ENCODE assay signal across 31 cellular contexts in the genomic region with DNA sequence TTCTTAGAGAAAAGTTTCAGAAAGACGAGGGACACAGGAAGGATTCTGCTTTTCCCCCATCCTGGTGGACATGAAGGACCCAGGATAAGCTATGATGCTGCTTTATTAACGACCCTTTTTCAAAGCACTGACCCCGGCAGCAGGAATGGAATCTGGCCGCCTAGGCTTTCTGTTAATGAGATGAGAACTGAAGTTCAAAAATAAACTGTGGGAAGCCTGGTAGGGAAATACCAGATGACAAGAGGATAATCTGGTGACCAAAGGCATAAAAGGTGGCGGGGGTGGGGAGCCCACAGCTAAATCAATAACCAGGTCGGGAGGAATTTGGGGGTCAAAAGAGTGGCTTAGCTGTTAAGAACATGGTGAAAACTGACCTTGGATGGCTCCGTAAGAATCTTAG.
DNase-seq lines count a peak whose midpoint lies in the region; ATAC-seq and TF ChIP-seq lines count a peak whose summit lies in the region.
"Had no signal": no experiment of that assay in that cellular context is flagged by ENCODE, and none has a peak within 500 bp of the region (broad histone marks: within the 10 kb centered on the region; RNA-seq: fewer than 3 reads in every experiment).

No MANE protein-coding gene starts in this region.

- H3K36me3 ChIP-seq in cardiac muscle cell: no peaks in the 10 kb centered on the region
- H3K36me3 ChIP-seq in heart left ventricle: no peaks in the 10 kb centered on the region
- no peaks in the 10 kb centered on the region for H3K36me3 ChIP-seq in upper lobe of left lung
- H3K36me3 ChIP-seq: colonic mucosa, left lung, right lobe of liver, transverse colon had no signal

- no peaks in the 10 kb centered on the region for H3K27me3 ChIP-seq in cardiac muscle cell
- H3K27me3 ChIP-seq in heart left ventricle: no peaks in the 10 kb centered on the region
- no peaks in the 10 kb centered on the region for H3K27me3 ChIP-seq in upper lobe of left lung
- H3K27me3 ChIP-seq: colonic mucosa, left lung, right lobe of liver, transverse colon had no signal

- H3K27ac Mint-ChIP-seq in activated B cell treated with CpG ODN at 0.5 μM for 24 hours: peak overlapping the region; percentile 53
- H3K27ac Mint-ChIP-seq in neural crest cell (ENCODE audit: unreplicated experiment): no peak overlapping the region
- H3K27ac Mint-ChIP-seq in activated T-cell treated with anti-CD3 and anti-CD28 coated beads, Interleukin-2, amount 50 U/mL, for 72 hours: no peak overlapping the region
- H3K27ac Mint-ChIP-seq: activated CD4-positive, alpha-beta T cell treated with anti-CD3 and anti-CD28 coated beads, Interleukin-2, amount 10 ng/mL, durations not matched to agents 24 days and 14 days; activated naive CD8-positive, alpha-beta T cell treated with anti-CD3 and anti-CD28 coated beads for 36 hours; activated T-cell treated with anti-CD3 and anti-CD28 coated beads, Interleukin-2, amount 50 U/mL, for 24 hours had no signal

- 48 to 55% (median 52%) methylated on average over 7 of the region's 7 CpGs for WGBS in heart left ventricle, 4 donors
- WGBS in upper lobe of left lung, 2 donors: 77 to 80% methylated on average over 7 of the region's 7 CpGs

- ATAC-seq in heart left ventricle (no peak), activated B cell treated with CpG ODN at 0.5 μM for 24 hours (ENCODE audit: low read depth) (no peak), upper lobe of left lung (ENCODE audit: low FRiP score in 2 of 2) (no peak)
- ATAC-seq in activated T-cell treated with anti-CD3 and anti-CD28 coated beads, Interleukin-2, amount 50 U/mL, for 72 hours (replicated peaks in 1 of 2): no peak
- ATAC-seq: left lung, right lobe of liver, SK-N-SH treated with all-trans-retinoic acid at 6 μM for 48 hours had no signal

- POLR2A ChIA-PET in activated B cell treated with CpG ODN at 0.5 μM for 24 hours (lab: Charles Lee): interaction anchor here (0.6 to 4.0 kb wide), 3 partner anchors 10 to 77 kb away, joined by 5 to 46 read pairs (median 29); no protein-coding TSS in a partner anchor

- H3K4me3 Mint-ChIP-seq in activated B cell treated with CpG ODN at 0.5 μM for 24 hours (no peak overlapping the region), neural crest cell (peak overlapping the region; percentile 9)
- H3K4me3 Mint-ChIP-seq in activated T-cell treated with anti-CD3 and anti-CD28 coated beads, Interleukin-2, amount 50 U/mL, for 72 hours: no peak overlapping the region
- H3K4me3 Mint-ChIP-seq: activated CD4-positive, alpha-beta T cell treated with anti-CD3 and anti-CD28 coated beads, Interleukin-2, amount 10 ng/mL, durations not matched to agents 24 days and 14 days; activated naive CD8-positive, alpha-beta T cell treated with anti-CD3 and anti-CD28 coated beads for 36 hours; activated T-cell treated with anti-CD3 and anti-CD28 coated beads, Interleukin-2, amount 50 U/mL, for 24 hours; CD4-positive, CD25-positive, alpha-beta regulatory T cell had no signal

- CTCF ChIA-PET in activated B cell treated with CpG ODN at 0.5 μM for 24 hours (lab: Charles Lee): interaction anchor here (2.7 kb wide), 1 partner anchor 21 kb away, joined by 10 read pairs; no protein-coding TSS in a partner anchor

- H3K9me3 ChIP-seq in cardiac muscle cell (ENCODE audit: low read depth) (no peaks in the 10 kb centered on the region), heart left ventricle (no peaks in the 10 kb centered on the region), upper lobe of left lung (no peaks in the 10 kb centered on the region)
- H3K9me3 ChIP-seq: colonic mucosa, left lung, right lobe of liver, transverse colon had no signal

- peaks cover 59% of the 10 kb centered on the region for H3K4me1 Mint-ChIP-seq in activated B cell treated with CpG ODN at 0.5 μM for 24 hours
- peaks cover 52% of the 10 kb centered on the region for H3K4me1 Mint-ChIP-seq in neural crest cell
- peaks cover 20% of the 10 kb centered on the region for H3K4me1 Mint-ChIP-seq in activated T-cell treated with anti-CD3 and anti-CD28 coated beads, Interleukin-2, amount 50 U/mL, for 72 hours (ENCODE audit: low read depth)

- TF ChIP-seq POLR2A in heart left ventricle (IDR thresholded peaks at IDR 0.05) (no peak), upper lobe of left lung (IDR thresholded peaks at IDR 0.05) (no peak)

- H3K36me3 Mint-ChIP-seq in activated B cell treated with CpG ODN at 0.5 μM for 24 hours (ENCODE audit: low read depth) (no peaks in the 10 kb centered on the region), neural crest cell (ENCODE audit: low read depth) (no peaks in the 10 kb centered on the region)
- H3K36me3 Mint-ChIP-seq in activated T-cell treated with anti-CD3 and anti-CD28 coated beads, Interleukin-2, amount 50 U/mL, for 72 hours (ENCODE audit: insufficient read depth in 2 of 2): no peaks in the 10 kb centered on the region
- H3K36me3 Mint-ChIP-seq: activated naive CD8-positive, alpha-beta T cell treated with anti-CD3 and anti-CD28 coated beads for 36 hours; CD4-positive, CD25-positive, alpha-beta regulatory T cell had no signal

- H3K27me3 Mint-ChIP-seq in activated B cell treated with CpG ODN at 0.5 μM for 24 hours: no peaks in the 10 kb centered on the region
- H3K27me3 Mint-ChIP-seq in neural crest cell (ENCODE audit: low read depth): no peaks in the 10 kb centered on the region
- H3K27me3 Mint-ChIP-seq in activated T-cell treated with anti-CD3 and anti-CD28 coated beads, Interleukin-2, amount 50 U/mL, for 72 hours (ENCODE audit: low read depth): no peaks in the 10 kb centered on the region
- H3K27me3 Mint-ChIP-seq: activated CD4-positive, alpha-beta T cell treated with anti-CD3 and anti-CD28 coated beads, Interleukin-2, amount 10 ng/mL, durations not matched to agents 24 days and 14 days; activated naive CD8-positive, alpha-beta T cell treated with anti-CD3 and anti-CD28 coated beads for 36 hours; activated T-cell treated with anti-CD3 and anti-CD28 coated beads, Interleukin-2, amount 50 U/mL, for 24 hours; CD4-positive, CD25-positive, alpha-beta regulatory T cell had no signal

- H3K4me3 ChIP-seq in cardiac muscle cell: no peak overlapping the region
- no peak overlapping the region for H3K4me3 ChIP-seq in heart left ventricle
- H3K4me3 ChIP-seq in upper lobe of left lung: no peak overlapping the region
- H3K4me3 ChIP-seq: colonic mucosa, GM23248, left lung, PC-9, right lobe of liver, transverse colon had no signal

- H3K27ac ChIP-seq in cardiac muscle cell (peak overlapping the region; percentile 49), heart left ventricle (no peak overlapping the region), upper lobe of left lung (no peak overlapping the region)
- H3K27ac ChIP-seq: colonic mucosa, GM23248, left lung, PC-9, right lobe of liver, transverse colon had no signal

- no peak for TF ChIP-seq EP300 in upper lobe of left lung (IDR thresholded peaks at IDR 0.05)

- DNase-seq in cardiac muscle cell (ENCODE audit: low read depth in 1 of 2, low spot score in 1 of 2) (peak in 1 of 2 donors; percentile 24), heart left ventricle (no peak), activated B cell treated with CpG ODN at 0.5 μM for 24 hours (no peak), neural crest cell (ENCODE audit: low read depth, low spot score) (no peak), UCSD-AML1 (lab: John Stamatoyannopoulos, UW; ENCODE audit: unreplicated experiment) (no peak), upper lobe of left lung (no peak), NCI-H748 treated with DMSO at 0.1 percent for 48 hours (lab: John Stamatoyannopoulos, UW) (no peak)
- no peak for DNase-seq in activated T-cell treated with anti-CD3 and anti-CD28 coated beads, Interleukin-2, amount 50 U/mL, for 72 hours
- DNase-seq: 8988T; activated CD4-positive, alpha-beta T cell treated with anti-CD3 and anti-CD28 coated beads, Interleukin-2, amount 10 ng/mL, durations not matched to agents 24 days and 14 days; activated gamma-delta T cell; activated naive CD8-positive, alpha-beta T cell treated with anti-CD3 and anti-CD28 coated beads for 36 hours; activated T-cell treated with anti-CD3 and anti-CD28 coated beads, Interleukin-2, amount 50 U/mL, for 24 hours; anterior cingulate cortex; CD4-positive, CD25-positive, alpha-beta regulatory T cell; colonic mucosa; effector memory CD4-positive, alpha-beta T cell; glutamatergic neuron; GM23248; KG1; left lung; mesenchymal stem cell; NCI-H1105; NCI-H187; NCI-H446 treated with DMSO at 0.1 percent for 48 hours; PC-9; right lobe of liver; stimulated activated CD4-positive, alpha-beta T cell treated with anti-CD3 and anti-CD28 coated beads, Interleukin-4, amount 100 ng/mL, for 1 hour; T-helper 2 cell; transverse colon had no signal

- H3K9me3 Mint-ChIP-seq in activated B cell treated with CpG ODN at 0.5 μM for 24 hours (no peaks in the 10 kb centered on the region), neural crest cell (no peaks in the 10 kb centered on the region)
- H3K9me3 Mint-ChIP-seq in activated T-cell treated with anti-CD3 and anti-CD28 coated beads, Interleukin-2, amount 50 U/mL, for 72 hours: no peaks in the 10 kb centered on the region
- H3K9me3 Mint-ChIP-seq: activated CD4-positive, alpha-beta T cell treated with anti-CD3 and anti-CD28 coated beads, Interleukin-2, amount 10 ng/mL, durations not matched to agents 24 days and 14 days; activated naive CD8-positive, alpha-beta T cell treated with anti-CD3 and anti-CD28 coated beads for 36 hours; activated T-cell treated with anti-CD3 and anti-CD28 coated beads, Interleukin-2, amount 50 U/mL, for 24 hours; CD4-positive, CD25-positive, alpha-beta regulatory T cell had no signal

- intact Hi-C loops in heart left ventricle (cut with DNase I) (loop anchor here in 2 of 10 donors (5.0 to 10.0 kb wide), 2 partner anchors 45 to 163 kb away; no protein-coding TSS in a partner anchor), activated B cell treated with CpG ODN at 0.5 μM for 24 hours (cut with micrococcal nuclease) (loop anchor here (2.0 to 5.0 kb wide), 3 partner anchors 69 to 272 kb away; no protein-coding TSS in a partner anchor)

- H3K4me1 ChIP-seq in cardiac muscle cell (ENCODE audit: low read depth): peaks cover 16% of the 10 kb centered on the region
- H3K4me1 ChIP-seq in heart left ventricle: peaks cover 0 to 34% (median 10%) of the 10 kb centered on the region in 12 donors
- H3K4me1 ChIP-seq in upper lobe of left lung: peaks cover 6 to 13% (median 12%) of the 10 kb centered on the region in 4 donors

- TF ChIP-seq CTCF in cardiac muscle cell (IDR thresholded peaks at IDR 0.05; ENCODE audit: low read depth, low read length): no peak
- no peak for TF ChIP-seq CTCF in heart left ventricle (IDR thresholded peaks at IDR 0.05)
- TF ChIP-seq CTCF in activated B cell treated with CpG ODN at 0.5 μM for 24 hours (IDR thresholded peaks at IDR 0.05): no peak
- TF ChIP-seq CTCF in neural crest cell (conservative IDR thresholded peaks at IDR 0.05): no peak
- no peak for TF ChIP-seq CTCF in upper lobe of left lung (IDR thresholded peaks at IDR 0.05)
